Comparison of ENCODE assay signal across 17 cellular contexts in the genomic region with DNA sequence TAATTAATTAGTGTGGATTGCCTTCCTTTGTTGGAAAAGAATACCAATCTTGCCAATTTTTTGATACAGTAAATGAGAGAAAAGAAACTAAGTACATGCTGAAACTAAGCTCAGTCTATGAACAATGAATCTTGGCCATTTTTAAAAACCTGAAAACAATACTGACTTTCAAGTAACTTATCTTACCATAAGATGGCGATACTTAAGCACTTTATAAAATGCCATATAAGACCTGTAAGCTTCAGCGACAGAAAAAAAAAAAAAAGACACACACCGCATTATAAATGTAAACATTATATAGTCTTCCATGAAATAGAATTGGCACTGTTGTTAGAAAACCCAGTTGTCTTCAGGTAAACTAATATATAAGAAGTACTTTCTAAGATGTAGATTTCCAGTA. TPM values are rescaled to one million over a fixed set of nuclear protein-coding genes. Genes with fewer than 3 reads are reported as not detected.
DNase-seq lines count a peak whose midpoint lies in the region; ATAC-seq, FAIRE-seq and TF ChIP-seq lines count a peak whose summit lies in the region.
"Had no signal": no experiment of that assay in that cellular context is flagged by ENCODE, and none has a peak within 500 bp of the region (broad histone marks: within the 10 kb centered on the region; RNA-seq: fewer than 3 reads in every experiment).

No MANE protein-coding gene starts in this region.

- H3K4me1 Mint-ChIP-seq in activated T-cell treated with anti-CD3 and anti-CD28 coated beads, Interleukin-2, amount 50 U/mL, for 24 hours (ENCODE audit: low read depth) = no peaks in the 10 kb centered on the region
- H3K4me1 Mint-ChIP-seq: T-cell had no signal

- H3K27me3 ChIP-seq in bronchial epithelial cell (ENCODE audit: control insufficient read depth, insufficient read depth, low read length) = no peaks in the 10 kb centered on the region

- no peaks in the 10 kb centered on the region for H3K36me3 Mint-ChIP-seq in activated T-cell treated with anti-CD3 and anti-CD28 coated beads, Interleukin-2, amount 50 U/mL, for 24 hours (ENCODE audit: low read depth)
- H3K36me3 Mint-ChIP-seq: T-cell had no signal

- TF ChIP-seq CTCF in bronchial epithelial cell (IDR thresholded peaks at IDR 0.05; ENCODE audit: insufficient read depth, low read length, severe bottlenecking) = no peak

- no peak overlapping the region for H3K4me3 ChIP-seq in bronchial epithelial cell (ENCODE audit: low read depth, low read length)
- H3K4me3 ChIP-seq: BLaER1 had no signal

- H3K27ac Mint-ChIP-seq in activated T-cell treated with anti-CD3 and anti-CD28 coated beads, Interleukin-2, amount 50 U/mL, for 24 hours = no peak overlapping the region
- H3K27ac Mint-ChIP-seq: T-cell had no signal

- peaks cover 20% of the 10 kb centered on the region for H3K27me3 Mint-ChIP-seq in activated T-cell treated with anti-CD3 and anti-CD28 coated beads, Interleukin-2, amount 50 U/mL, for 24 hours

- DNase-seq in G401 (ENCODE audit: low spot score) = peak; percentile 49
- peak; percentile 65 to 79 for DNase-seq in NCI-H446 (lab: John Stamatoyannopoulos, UW)
- peak; percentile 12 for DNase-seq in bronchial epithelial cell (ENCODE audit: low read depth)
- no peak for DNase-seq in HUDEP-2 (lab: John Stamatoyannopoulos, UW; ENCODE audit: unreplicated experiment in 76 of 76)
- DNase-seq in T-helper 1 cell = no peak
- no peak for DNase-seq in activated T-cell treated with anti-CD3 and anti-CD28 coated beads, Interleukin-2, amount 50 U/mL, for 24 hours
- DNase-seq: activated CD4-positive, CD25-positive, alpha-beta regulatory T cell treated with anti-CD3 and anti-CD28 coated beads, Interleukin-2, amount 50 U/mL, for 72 hours; activated T-cell treated with anti-CD3 and anti-CD28 coated beads for 4 hours; central memory CD4-positive, alpha-beta T cell; EL; NCI-H146; T-cell had no signal

- no peaks in the 10 kb centered on the region for H3K9me3 Mint-ChIP-seq in activated T-cell treated with anti-CD3 and anti-CD28 coated beads, Interleukin-2, amount 50 U/mL, for 24 hours
- H3K9me3 Mint-ChIP-seq: T-cell had no signal

- H3K4me3 Mint-ChIP-seq in activated T-cell treated with anti-CD3 and anti-CD28 coated beads, Interleukin-2, amount 50 U/mL, for 24 hours = no peak overlapping the region
- H3K4me3 Mint-ChIP-seq: T-cell had no signal

- no peak for ATAC-seq in HG03108 (IDR thresholded peaks at IDR 0.05; ENCODE audit: unreplicated experiment)
- ATAC-seq: T-cell had no signal

- FAIRE-seq in A204.1 (lab: Jason Lieb, UNC) = peak; percentile 48
- no peak for FAIRE-seq in bronchial epithelial cell (lab: Jason Lieb, UNC)

- H3K36me3 ChIP-seq in bronchial epithelial cell (ENCODE audit: control insufficient read depth, insufficient read depth, low read length) = no peaks in the 10 kb centered on the region
- H3K36me3 ChIP-seq: BLaER1 had no signal

- in situ Hi-C loops in G401 (cut with HindIII; ENCODE audit: low sequenced_read_pairs) = no loop called here

RNA-seq across cellular contexts. Expression of gene OLFM3, which starts 3.0 kb away (rescaled TPM):
- not detected in 2 replicates for total RNA-seq in G401 (2014; rRNA removed; shearing (Covaris generic))
- not detected in 2 replicates for total RNA-seq in bronchial epithelial cell
- total RNA-seq: epithelial cell of proximal tubule, myocyte, T-cell had no signal

Comparison
In these comparisons a context has a peak if more than half of its experiments do, and no peak if none do; other contexts are left out.
1. DNase-seq: peak in G401 (single experiment), NCI-H446 (2 of 2) and bronchial epithelial cell (single experiment); none in HUDEP-2 (0 of 76), T-helper 1 cell (0 of 5) and activated T-cell treated with anti-CD3 and anti-CD28 coated beads, Interleukin-2, amount 50 U/mL, for 24 hours (single experiment).